8 cellular contexts compared by ENCODE assay signal in genomic region chr11:3169235-3169951, GRCh38. TPM values are rescaled to one million over a fixed set of nuclear protein-coding genes. Genes with fewer than 3 reads are reported as not detected.
A peak's percentile ranks its signal among the peaks of the same experiment; 100 is the strongest.
DNase-seq lines count a peak whose midpoint lies in the region; ATAC-seq and TF ChIP-seq lines count a peak whose summit lies in the region.

No MANE protein-coding gene starts in this region.

- H3K36me3 Mint-ChIP-seq in activated CD4-positive, alpha-beta memory T cell treated with anti-CD3 and anti-CD28 coated beads for 36 hours, result no peaks in the 10 kb centered on the region
- no peaks in the 10 kb centered on the region for H3K36me3 Mint-ChIP-seq in activated CD4-positive, alpha-beta memory T cell treated with anti-CD3 and anti-CD28 coated beads, Interleukin-2, amount 10 ng/mL, durations not matched to agents 7 days and 5 days (ENCODE audit: low read depth)
- H3K36me3 Mint-ChIP-seq in WTC11, result no peaks in the 10 kb centered on the region
- H3K36me3 Mint-ChIP-seq in osteocyte (ENCODE audit: unreplicated experiment), result no peaks in the 10 kb centered on the region

- peak overlapping the region; percentile 46 for H3K4me3 ChIP-seq in fibroblast of pulmonary artery (replicated peaks; ENCODE audit: low read depth, low read length)

- intact Hi-C loops in activated CD4-positive, alpha-beta memory T cell treated with anti-CD3 and anti-CD28 coated beads for 36 hours (cut with micrococcal nuclease), result no loop called here

- CTCF ChIA-PET in activated CD4-positive, alpha-beta memory T cell treated with anti-CD3 and anti-CD28 coated beads for 36 hours (lab: Charles Lee), result no interaction called here
- CTCF ChIA-PET in activated CD4-positive, alpha-beta memory T cell treated with anti-CD3 and anti-CD28 coated beads, Interleukin-2, amount 10 ng/mL, durations not matched to agents 7 days and 5 days (lab: Charles Lee), result no interaction called here
- CTCF ChIA-PET in WTC11 (lab: Charles Lee), result interaction anchor here (0.5 to 2.3 kb wide), 16 partner anchors 9 to 239 kb away, joined by 3 to 13 read pairs (median 4); no protein-coding TSS in a partner anchor

- no peak overlapping the region for H3K27ac Mint-ChIP-seq in activated CD4-positive, alpha-beta memory T cell treated with anti-CD3 and anti-CD28 coated beads for 36 hours
- H3K27ac Mint-ChIP-seq in activated CD4-positive, alpha-beta memory T cell treated with anti-CD3 and anti-CD28 coated beads, Interleukin-2, amount 10 ng/mL, durations not matched to agents 7 days and 5 days, result no peak overlapping the region
- H3K27ac Mint-ChIP-seq in WTC11 (no peak overlapping the region), osteocyte (ENCODE audit: unreplicated experiment) (peak overlapping the region; percentile 64)

- TF ChIP-seq CTCF in WTC11 (IDR thresholded peaks at IDR 0.05) (no peak), fibroblast of pulmonary artery (IDR thresholded peaks at IDR 0.05; ENCODE audit: low read length, missing control alignments) (peak; percentile 12), osteocyte (IDR thresholded peaks at IDR 0.05) (no peak)

- H3K4me3 Mint-ChIP-seq in activated CD4-positive, alpha-beta memory T cell treated with anti-CD3 and anti-CD28 coated beads for 36 hours, result peak overlapping the region; percentile 31
- no peak overlapping the region for H3K4me3 Mint-ChIP-seq in activated CD4-positive, alpha-beta memory T cell treated with anti-CD3 and anti-CD28 coated beads, Interleukin-2, amount 10 ng/mL, durations not matched to agents 7 days and 5 days
- H3K4me3 Mint-ChIP-seq in WTC11 (0 out of 2 replicates have a peak overlapping the region, but pooled peaks have one; percentile 8), osteocyte (ENCODE audit: unreplicated experiment) (peak overlapping the region; percentile 38)

- DNase-seq in activated CD4-positive, alpha-beta memory T cell treated with anti-CD3 and anti-CD28 coated beads for 36 hours, result peak; percentile 63
- DNase-seq in activated CD4-positive, alpha-beta memory T cell treated with anti-CD3 and anti-CD28 coated beads, Interleukin-2, amount 10 ng/mL, durations not matched to agents 7 days and 5 days, result no peak
- DNase-seq in WTC11 (ENCODE audit: low spot score) (peak; percentile 52), fibroblast of pulmonary artery (ENCODE audit: low read depth) (peak; percentile 77), osteocyte (ENCODE audit: extremely low spot score, unreplicated experiment) (no peak), NCI-H146 (lab: John Stamatoyannopoulos, UW) (no peak), HuH-7 (ENCODE audit: low spot score) (no peak)

- POLR2A ChIA-PET in activated CD4-positive, alpha-beta memory T cell treated with anti-CD3 and anti-CD28 coated beads for 36 hours (lab: Charles Lee), result no interaction called here
- POLR2A ChIA-PET in activated CD4-positive, alpha-beta memory T cell treated with anti-CD3 and anti-CD28 coated beads, Interleukin-2, amount 10 ng/mL, durations not matched to agents 7 days and 5 days (lab: Charles Lee), result no interaction called here
- POLR2A ChIA-PET in WTC11 (lab: Charles Lee), result no interaction called here

- H3K27me3 Mint-ChIP-seq in activated CD4-positive, alpha-beta memory T cell treated with anti-CD3 and anti-CD28 coated beads for 36 hours, result peaks cover 30% of the 10 kb centered on the region
- peaks cover 29% of the 10 kb centered on the region for H3K27me3 Mint-ChIP-seq in activated CD4-positive, alpha-beta memory T cell treated with anti-CD3 and anti-CD28 coated beads, Interleukin-2, amount 10 ng/mL, durations not matched to agents 7 days and 5 days
- peaks cover 26% of the 10 kb centered on the region for H3K27me3 Mint-ChIP-seq in WTC11 (ENCODE audit: low read depth)
- H3K27me3 Mint-ChIP-seq in osteocyte (ENCODE audit: unreplicated experiment), result no peaks in the 10 kb centered on the region

- H3K9me3 Mint-ChIP-seq in activated CD4-positive, alpha-beta memory T cell treated with anti-CD3 and anti-CD28 coated beads for 36 hours, result no peaks in the 10 kb centered on the region
- no peaks in the 10 kb centered on the region for H3K9me3 Mint-ChIP-seq in activated CD4-positive, alpha-beta memory T cell treated with anti-CD3 and anti-CD28 coated beads, Interleukin-2, amount 10 ng/mL, durations not matched to agents 7 days and 5 days
- H3K9me3 Mint-ChIP-seq in WTC11 (no peaks in the 10 kb centered on the region), osteocyte (ENCODE audit: unreplicated experiment) (no peaks in the 10 kb centered on the region)

- peak; percentile 66 for ATAC-seq in WTC11
- no peak for ATAC-seq in HG03045 (IDR thresholded peaks at IDR 0.05; ENCODE audit: unreplicated experiment)

- H3K4me1 Mint-ChIP-seq in activated CD4-positive, alpha-beta memory T cell treated with anti-CD3 and anti-CD28 coated beads for 36 hours (ENCODE audit: low read depth), result peaks cover 16% of the 10 kb centered on the region
- peaks cover 10% of the 10 kb centered on the region for H3K4me1 Mint-ChIP-seq in activated CD4-positive, alpha-beta memory T cell treated with anti-CD3 and anti-CD28 coated beads, Interleukin-2, amount 10 ng/mL, durations not matched to agents 7 days and 5 days
- H3K4me1 Mint-ChIP-seq in WTC11 (peaks cover 7% of the 10 kb centered on the region), osteocyte (ENCODE audit: unreplicated experiment) (peaks cover 22% of the 10 kb centered on the region)

TF ChIP-seq in WTC11, 78 proteins besides CTCF, POLR2A, EP300 and RAD21:
- TF ChIP-seq USF2 (CRISPR knock-in tag; IDR thresholded peaks at IDR 0.05), result peak; percentile 57
- TF ChIP-seq FOXK1 (CRISPR knock-in tag; IDR thresholded peaks at IDR 0.05), result no peak
- TF ChIP-seq ZNF232 (CRISPR knock-in tag; IDR thresholded peaks at IDR 0.05), result peak; percentile 42; the same call in 1 of the 2 replicates

RNA-seq across cellular contexts. Expression of gene OSBPL5, which starts 4.3 kb away (rescaled TPM):
- total RNA-seq in activated CD4-positive, alpha-beta memory T cell treated with anti-CD3 and anti-CD28 coated beads for 36 hours, result 1 to 10 TPM; 4.6 to 4.7 TPM
- total RNA-seq in activated CD4-positive, alpha-beta memory T cell treated with anti-CD3 and anti-CD28 coated beads, Interleukin-2, amount 10 ng/mL, durations not matched to agents 7 days and 5 days, result 1 to 10 TPM; 1.6 to 1.7 TPM
- 13.1 to 17.7 TPM (median 14.8 TPM) in 3 replicates for total RNA-seq in WTC11 (2021)
- total RNA-seq in osteocyte, result 47.7 and 47.9 TPM in 2 replicates

RNA-seq across cellular contexts. Expression of gene MRGPRG, which starts 49.2 kb away (rescaled TPM):
- total RNA-seq in activated CD4-positive, alpha-beta memory T cell treated with anti-CD3 and anti-CD28 coated beads for 36 hours, result not detected
- not detected for total RNA-seq in activated CD4-positive, alpha-beta memory T cell treated with anti-CD3 and anti-CD28 coated beads, Interleukin-2, amount 10 ng/mL, durations not matched to agents 7 days and 5 days
- not detected in 3 replicates for total RNA-seq in WTC11 (2021)
- not detected in 2 replicates for total RNA-seq in osteocyte

Comparison
In these comparisons a context has a peak if more than half of its experiments do, and no peak if none do; other contexts are left out.
1. DNase-seq: peak in activated CD4-positive, alpha-beta memory T cell treated with anti-CD3 and anti-CD28 coated beads for 36 hours (single experiment), WTC11 (single experiment) and fibroblast of pulmonary artery (single experiment); none in activated CD4-positive, alpha-beta memory T cell treated with anti-CD3 and anti-CD28 coated beads, Interleukin-2, amount 10 ng/mL, durations not matched to agents 7 days and 5 days (single experiment), osteocyte (single experiment), NCI-H146 (single experiment) and HuH-7 (single experiment).